1 cellular context compared by ENCODE assay signal in the genomic region with DNA sequence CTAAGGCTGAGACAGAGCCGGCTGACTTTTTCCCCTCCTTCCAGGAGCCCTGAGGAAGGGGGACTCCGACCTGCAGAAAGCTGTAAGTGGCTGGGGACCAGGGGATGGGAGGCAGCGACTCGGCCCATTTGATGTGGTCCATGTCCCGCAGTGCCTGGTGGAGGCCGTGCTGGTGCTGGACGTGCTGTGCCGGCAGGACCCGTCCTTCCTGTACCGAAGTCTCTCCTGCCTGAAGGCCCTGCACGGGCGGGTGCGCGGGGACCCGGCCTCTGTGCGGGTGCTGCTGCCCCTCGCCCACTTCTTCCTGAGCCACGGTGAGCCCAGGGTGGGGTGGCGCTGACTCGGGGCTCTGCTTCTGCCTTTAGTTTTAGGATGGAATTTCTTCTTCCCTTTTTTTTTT.
TF ChIP-seq lines count a peak whose summit lies in the region.

No MANE protein-coding gene starts in this region.

TF ChIP-seq in HepG2, 621 proteins besides CTCF, POLR2A, EP300 and RAD21:
- no peak for TF ChIP-seq SMYD3 (CRISPR knock-in tag; IDR thresholded peaks at IDR 0.05)
- peak; percentile 17 for TF ChIP-seq AGO2 (optimal IDR thresholded peaks at IDR 0.05; ENCODE audit: low read depth, low read length)
TF ChIP-seq in HepG2: peak in this region for 1.
